ENCODE assay signal across 9 cellular contexts in the genomic region with DNA sequence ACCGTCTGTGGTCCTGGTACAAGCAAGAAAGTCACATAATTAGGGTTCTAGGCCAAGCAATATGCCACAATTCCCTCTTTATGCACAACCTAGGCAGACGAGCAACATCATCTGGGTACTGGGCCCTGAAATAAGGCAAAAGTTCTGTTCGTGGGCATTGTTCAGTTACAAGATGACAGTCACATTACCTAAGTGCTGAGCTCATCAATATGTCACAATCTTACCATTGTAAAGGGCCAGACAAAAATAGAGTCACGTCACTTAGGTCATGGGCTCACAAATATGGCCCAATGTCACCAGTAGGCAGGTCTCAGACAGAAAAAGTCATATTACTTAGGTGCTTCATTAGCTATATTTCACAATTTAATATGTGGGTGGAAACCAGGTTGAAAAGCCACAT.
"Had no signal": no experiment of that assay in that cellular context is flagged by ENCODE, and none has a peak within 500 bp of the region (broad histone marks: within the 10 kb centered on the region; RNA-seq: fewer than 3 reads in every experiment).

No MANE protein-coding gene starts in this region.

- DNase-seq: GOT3, H7, KBM-7 had no signal

- H3K9ac ChIP-seq: GM23248 had no signal

- H3K4me3 Mint-ChIP-seq: HFFc6, IgD-negative memory B cell had no signal

- H3K9me3 Mint-ChIP-seq: HFFc6, IgD-negative memory B cell had no signal

- H3K36me3 ChIP-seq: HAP-1 had no signal

- H2AFZ ChIP-seq: GM23248 had no signal

- H3K4me3 ChIP-seq: GM23248, HAP-1 had no signal

- H3K27me3 Mint-ChIP-seq: IgD-negative memory B cell had no signal

- H3K27ac ChIP-seq: GM23248, HL-60 had no signal

- H3K4me1 ChIP-seq: HAP-1 had no signal

- H3K27ac Mint-ChIP-seq: HFFc6, IgD-negative memory B cell had no signal

- H3K4me1 Mint-ChIP-seq: IgD-negative memory B cell had no signal

- H3K36me3 Mint-ChIP-seq: IgD-negative memory B cell had no signal

- ATAC-seq: HCT116 had no signal

- H3K9me3 ChIP-seq: HAP-1 had no signal
